8 cellular contexts compared by ENCODE assay signal in genomic region chr3:56916697-56917336, GRCh38.
DNase-seq lines count a peak whose midpoint lies in the region; ATAC-seq and TF ChIP-seq lines count a peak whose summit lies in the region.

No MANE protein-coding gene starts in this region.

- no peaks in the 10 kb centered on the region for H3K79me2 ChIP-seq in GM23248 (ENCODE audit: insufficient read depth)

- H3K4me3 ChIP-seq in upper lobe of left lung (peak overlapping the region in 3 of 4 donors; percentile 34 to 48 (median 45)), GM23248 (no peak overlapping the region)

- H3K9me3 ChIP-seq in upper lobe of left lung (no peaks in the 10 kb centered on the region), GM23248 (ENCODE audit: low read depth) (no peaks in the 10 kb centered on the region)

- no peaks in the 10 kb centered on the region for H3K9me2 ChIP-seq in GM23248 (ENCODE audit: insufficient read depth)

- DNase-seq in stimulated activated CD4-positive, alpha-beta T cell treated with anti-CD3 and anti-CD28 coated beads, Interleukin-15, amount 100 ng/mL, for 24 hours, result peak; percentile 35
- no peak for DNase-seq in stimulated activated CD4-positive, alpha-beta T cell treated with anti-CD3 and anti-CD28 coated beads, Interleukin-2, amount 100 ng/mL, for 48 hours
- DNase-seq in T-helper 2 cell treated with Interferon-gamma antibody and Interleukin-4, amounts not matched to agents 5 μg/mL and 100 μg/mL, for 36 hours (ENCODE audit: low spot score), result peak; percentile 30
- DNase-seq in memory B cell (ENCODE audit: low spot score in 2 of 2), result no peak
- DNase-seq in upper lobe of left lung, result no peak
- no peak for DNase-seq in GM13976 (ENCODE audit: low spot score)
- no peak for DNase-seq in GM23248
- DNase-seq in superior temporal gyrus (ENCODE audit: extremely low spot score), result no peak

- H3K4me2 ChIP-seq in GM23248 (ENCODE audit: unreplicated experiment), result no peak overlapping the region

- H3K9me3 Mint-ChIP-seq in T-helper 2 cell treated with Interferon-gamma antibody and Interleukin-4, amounts not matched to agents 5 μg/mL and 100 μg/mL, for 36 hours, result no peaks in the 10 kb centered on the region
- no peaks in the 10 kb centered on the region for H3K9me3 Mint-ChIP-seq in memory B cell

- H3K9ac ChIP-seq in GM23248, result no peak overlapping the region

- TF ChIP-seq CTCF in upper lobe of left lung (IDR thresholded peaks at IDR 0.05) (no peak), GM13976 (IDR thresholded peaks at IDR 0.05; ENCODE audit: borderline replicate concordance, control extremely low read depth, extremely low read depth, insufficient read depth, missing control alignments) (no peak)

- H2AFZ ChIP-seq in GM23248, result no peak overlapping the region

- no peaks in the 10 kb centered on the region for H3K36me3 ChIP-seq in upper lobe of left lung
- no peaks in the 10 kb centered on the region for H3K36me3 ChIP-seq in GM23248 (ENCODE audit: low read depth)

- peak overlapping the region in 2 of 4 donors; percentile 78 to 80 for H3K27ac ChIP-seq in upper lobe of left lung
- H3K27ac ChIP-seq in GM23248, result no peak overlapping the region

- peaks cover 70% of the 10 kb centered on the region for H3K4me1 Mint-ChIP-seq in T-helper 2 cell treated with Interferon-gamma antibody and Interleukin-4, amounts not matched to agents 5 μg/mL and 100 μg/mL, for 36 hours (ENCODE audit: low read depth)
- H3K4me1 Mint-ChIP-seq in memory B cell, result peaks cover 51% of the 10 kb centered on the region

- H3K4me3 Mint-ChIP-seq in T-helper 2 cell treated with Interferon-gamma antibody and Interleukin-4, amounts not matched to agents 5 μg/mL and 100 μg/mL, for 36 hours, result peak overlapping the region; percentile 90
- H3K4me3 Mint-ChIP-seq in memory B cell, result peak overlapping the region; percentile 77

- ATAC-seq in memory B cell (ENCODE audit: low read depth) (no peak), upper lobe of left lung (ENCODE audit: low FRiP score in 2 of 2) (no peak)

- TF ChIP-seq POLR2A in upper lobe of left lung (IDR thresholded peaks at IDR 0.05), result no peak

- WGBS in upper lobe of left lung, 2 donors, result 51 to 63% methylated on average over 5 of the region's 5 CpGs
- WGBS in GM23248 (ENCODE audit: low coverage in 1 of 2, low lambda C conversion rate in 2 of 2, missing lambda C conversion rate in 2 of 2), 2 experiments, result 31 to 42% methylated on average over 5 of the region's 5 CpGs

- peak overlapping the region; percentile 87 for H3K27ac Mint-ChIP-seq in T-helper 2 cell treated with Interferon-gamma antibody and Interleukin-4, amounts not matched to agents 5 μg/mL and 100 μg/mL, for 36 hours
- peak overlapping the region; percentile 98 for H3K27ac Mint-ChIP-seq in memory B cell

- H3K4me1 ChIP-seq in upper lobe of left lung (peaks cover 22 to 37% (median 24%) of the 10 kb centered on the region in 4 donors), GM23248 (ENCODE audit: insufficient read depth) (no peaks in the 10 kb centered on the region; the same call in 1 of the 2 replicates)

- TF ChIP-seq EP300 in upper lobe of left lung (IDR thresholded peaks at IDR 0.05), result no peak

- H4K20me1 ChIP-seq in GM23248 (ENCODE audit: insufficient read depth), result no peaks in the 10 kb centered on the region

- in situ Hi-C loops in GM13976 (cut with MboI; ENCODE audit: low sequenced_read_pairs, unreplicated experiment) (no loop called here), GM23248 (cut with MboI) (no loop called here)

- peaks cover 19% of the 10 kb centered on the region for H3K36me3 Mint-ChIP-seq in T-helper 2 cell treated with Interferon-gamma antibody and Interleukin-4, amounts not matched to agents 5 μg/mL and 100 μg/mL, for 36 hours (ENCODE audit: low read depth)
- peaks cover 6% of the 10 kb centered on the region for H3K36me3 Mint-ChIP-seq in memory B cell

- H3F3A ChIP-seq in GM23248 (ENCODE audit: insufficient read depth), result peaks cover 5% of the 10 kb centered on the region; the same call in 1 of the 2 replicates

- no peaks in the 10 kb centered on the region for H3K27me3 Mint-ChIP-seq in T-helper 2 cell treated with Interferon-gamma antibody and Interleukin-4, amounts not matched to agents 5 μg/mL and 100 μg/mL, for 36 hours (ENCODE audit: low read depth)
- H3K27me3 Mint-ChIP-seq in memory B cell, result no peaks in the 10 kb centered on the region

- no peaks in the 10 kb centered on the region for H3K27me3 ChIP-seq in upper lobe of left lung
- H3K27me3 ChIP-seq in GM23248 (replicated peaks; ENCODE audit: insufficient read depth), result 0 out of 2 replicates have a peak, but pooled peaks cover 6% of the 10 kb centered on the region

Comparison
In these comparisons a context has a peak if more than half of its experiments do, and no peak if none do; other contexts are left out.
1. DNase-seq: peak in stimulated activated CD4-positive, alpha-beta T cell treated with anti-CD3 and anti-CD28 coated beads, Interleukin-15, amount 100 ng/mL, for 24 hours (single experiment) and T-helper 2 cell treated with Interferon-gamma antibody and Interleukin-4, amounts not matched to agents 5 μg/mL and 100 μg/mL, for 36 hours (single experiment); none in stimulated activated CD4-positive, alpha-beta T cell treated with anti-CD3 and anti-CD28 coated beads, Interleukin-2, amount 100 ng/mL, for 48 hours (0 of 2), memory B cell (0 of 2), upper lobe of left lung (0 of 2), GM13976 (single experiment), GM23248 (single experiment) and superior temporal gyrus (single experiment).